9 cellular contexts compared by ENCODE assay signal in the genomic region with DNA sequence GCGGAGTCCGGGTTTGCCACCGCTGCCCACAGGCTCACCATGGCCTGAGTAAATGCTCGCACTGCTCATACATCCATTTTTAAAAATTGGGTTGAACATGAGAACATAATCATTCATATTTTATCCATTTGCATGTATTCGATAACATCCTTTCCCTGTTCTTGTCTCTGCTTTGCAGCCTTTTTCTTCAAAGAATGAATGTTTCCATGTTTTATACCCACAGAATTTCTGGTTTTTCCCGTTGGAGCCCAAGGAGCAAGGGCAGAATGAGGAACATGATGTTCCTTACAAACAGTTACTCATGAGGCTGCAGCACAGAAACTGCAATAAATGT.
DNase-seq lines count a peak whose midpoint lies in the region; ATAC-seq and TF ChIP-seq lines count a peak whose summit lies in the region.
"Had no signal": no experiment of that assay in that cellular context is flagged by ENCODE, and none has a peak within 500 bp of the region (broad histone marks: within the 10 kb centered on the region; RNA-seq: fewer than 3 reads in every experiment).

No MANE protein-coding gene starts in this region.

- intact Hi-C loops in dorsolateral prefrontal cortex (cut with DNase I) = loop anchor here (5.0 to 10.0 kb wide), 4 partner anchors 128 to 522 kb away; a partner anchor contains a TSS

- H3K27me3 ChIP-seq in DOHH2 (ENCODE audit: control insufficient read depth, low read length) (no peaks in the 10 kb centered on the region), dorsolateral prefrontal cortex (peaks cover 0 to 6% (median 0%) of the 10 kb centered on the region in 45 donors), osteoblast (ENCODE audit: insufficient read depth, low read length) (no peaks in the 10 kb centered on the region)

- H3K79me2 ChIP-seq in DOHH2 (ENCODE audit: control insufficient read depth, low read length) (no peaks in the 10 kb centered on the region), osteoblast (ENCODE audit: insufficient read depth, low read length) (no peaks in the 10 kb centered on the region)

- H2AFZ ChIP-seq in osteoblast (ENCODE audit: low read length) = no peak overlapping the region

- peak overlapping the region; percentile 75 for H3K4me3 ChIP-seq in DOHH2 (ENCODE audit: low read length)
- H3K4me3 ChIP-seq in dorsolateral prefrontal cortex = peak overlapping the region in 57 of 59 donors; percentile 33 to 77 (median 58)
- no peak overlapping the region for H3K4me3 ChIP-seq in osteoblast (ENCODE audit: insufficient read depth, low read length)
- H3K4me3 ChIP-seq: lung had no signal

- H3K36me3 ChIP-seq in DOHH2 (ENCODE audit: control insufficient read depth, low read length) = peaks cover 5% of the 10 kb centered on the region; the same call in 1 of the 2 replicates
- no peaks in the 10 kb centered on the region for H3K36me3 ChIP-seq in osteoblast (ENCODE audit: insufficient read depth, low read length)

- no peaks in the 10 kb centered on the region for H4K20me1 ChIP-seq in DOHH2 (ENCODE audit: control insufficient read depth, insufficient read depth, low read depth, low read length)
- no peaks in the 10 kb centered on the region for H4K20me1 ChIP-seq in osteoblast (ENCODE audit: insufficient read depth, low read length)

- H3K4me2 ChIP-seq in DOHH2 (ENCODE audit: low read length) (peak overlapping the region; percentile 90), osteoblast (ENCODE audit: insufficient read depth, low read length) (peak overlapping the region; percentile 78)

- no peak for TF ChIP-seq CTCF in DOHH2 (IDR thresholded peaks at IDR 0.05; ENCODE audit: low read depth, low read length, poor library complexity, severe bottlenecking)
- peak in 17 of 56 donors; percentile 2 to 49 (median 19) for TF ChIP-seq CTCF in dorsolateral prefrontal cortex (IDR thresholded peaks at IDR 0.05 in 54 of 56, conservative IDR thresholded peaks at IDR 0.05 in 2 of 56; ENCODE audit: low read depth in 1 of 56, partially characterized antibody in 56 of 56)
- TF ChIP-seq CTCF in osteoblast (IDR thresholded peaks at IDR 0.05; ENCODE audit: extremely low read depth, low read depth, low read length) = peak; percentile 4

- DNase-seq in NCI-H526 treated with DMSO at 0.1 percent for 48 hours (lab: John Stamatoyannopoulos, UW) (peak; percentile 49), dorsolateral prefrontal cortex (no peak), osteoblast (ENCODE audit: insufficient read length, low spot score, missing footprints) (no peak), ecto neural progenitor cell (ENCODE audit: low spot score) (no peak), SHP77 (lab: John Stamatoyannopoulos, UW) (no peak)

- peaks cover 9% of the 10 kb centered on the region for H3F3A ChIP-seq in DOHH2 (ENCODE audit: control insufficient read depth, insufficient read depth)

- no peak for ATAC-seq in GM21786 (IDR thresholded peaks at IDR 0.05; ENCODE audit: unreplicated experiment)
- no peak for ATAC-seq in HG03097 (IDR thresholded peaks at IDR 0.05; ENCODE audit: low FRiP score, unreplicated experiment)

- H3K9me3 ChIP-seq in DOHH2 (ENCODE audit: control insufficient read depth, insufficient read depth, low read length) (no peaks in the 10 kb centered on the region), osteoblast (ENCODE audit: low read depth, low read length) (no peaks in the 10 kb centered on the region)

- H3K9me2 ChIP-seq in DOHH2 (replicated peaks; ENCODE audit: control insufficient read depth, low read length) = no peaks in the 10 kb centered on the region

- peaks cover 60% of the 10 kb centered on the region for H3K4me1 ChIP-seq in DOHH2 (ENCODE audit: control insufficient read depth, low read length)
- peaks cover 13% of the 10 kb centered on the region for H3K4me1 ChIP-seq in osteoblast (ENCODE audit: insufficient read depth, low read length)

- no peak overlapping the region for H3K27ac ChIP-seq in DOHH2 (ENCODE audit: low read depth, low read length)
- peak overlapping the region in 4 of 59 donors; percentile 10 to 47 (median 38) for H3K27ac ChIP-seq in dorsolateral prefrontal cortex
- no peak overlapping the region for H3K27ac ChIP-seq in osteoblast (ENCODE audit: low read depth, low read length)
